In the genomic region with DNA sequence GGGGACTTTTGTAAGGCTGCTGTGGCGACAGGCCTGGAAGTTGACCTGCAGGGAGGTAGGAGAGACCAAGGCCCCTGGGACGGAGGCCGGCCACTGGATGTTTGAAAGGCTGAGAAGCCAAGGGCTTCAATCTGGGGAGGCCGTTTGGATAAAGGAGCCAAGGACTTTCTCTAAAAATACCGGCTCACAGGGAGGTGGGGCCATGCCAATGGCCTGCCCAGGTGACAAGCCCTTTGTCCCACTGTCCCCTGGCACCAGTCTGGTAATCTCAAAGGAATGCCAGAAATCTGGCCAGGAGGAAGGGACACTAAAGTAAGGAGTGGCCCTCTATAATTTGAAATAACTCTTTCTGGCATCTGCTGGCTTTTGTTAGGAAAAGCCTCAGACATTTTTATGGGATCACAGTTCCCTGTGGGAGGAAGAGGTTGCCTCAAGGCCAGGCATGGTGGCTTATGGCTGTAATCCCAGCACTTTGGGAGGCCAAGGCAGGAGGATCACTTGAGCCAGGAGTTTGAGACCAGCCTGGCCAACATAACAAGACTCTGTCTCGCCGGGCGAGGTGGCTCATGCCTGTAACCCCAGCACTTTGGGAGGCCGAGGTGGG, we compare ENCODE assay signal across 1 cellular context.
TF ChIP-seq lines count a peak whose summit lies in the region.

No MANE protein-coding gene starts in this region.

TF ChIP-seq in H1, 55 proteins besides CTCF, POLR2A, EP300 and RAD21:
- TF ChIP-seq CBX8 (IDR thresholded peaks at IDR 0.05; ENCODE audit: borderline replicate concordance, low read depth, low read length) (no peak), FOSL1 (IDR thresholded peaks at IDR 0.05; ENCODE audit: insufficient read depth, low read depth, low read length) (no peak), HDAC6 (IDR thresholded peaks at IDR 0.05; ENCODE audit: low read depth, low read length) (no peak), KDM1A (IDR thresholded peaks at IDR 0.05; ENCODE audit: borderline replicate concordance, low read length) (no peak), EGR1 (IDR thresholded peaks at IDR 0.05; ENCODE audit: borderline replicate concordance, low read depth, low read length) (no peak)
